ENCODE assay signal across 19 cellular contexts in genomic region chr13:43348397-43348796, GRCh38.
A peak's percentile ranks its signal among the peaks of the same experiment; 100 is the strongest.
DNase-seq lines count a peak whose midpoint lies in the region; ATAC-seq and FAIRE-seq lines count a peak whose summit lies in the region.
"Had no signal": no experiment of that assay in that cellular context is flagged by ENCODE, and none has a peak within 500 bp of the region (broad histone marks: within the 10 kb centered on the region; RNA-seq: fewer than 3 reads in every experiment).

No MANE protein-coding gene starts in this region.

- CTCF ChIA-PET in CD4-positive, alpha-beta memory T cell (lab: Charles Lee; ENCODE audit: partially characterized antibody), result interaction anchor here (0.8 kb wide), 1 partner anchor 13 kb away, joined by 4 read pairs; no protein-coding TSS in a partner anchor

- no peak for ATAC-seq in HG02763 (IDR thresholded peaks at IDR 0.05; ENCODE audit: unreplicated experiment)
- ATAC-seq: K562; right lobe of liver; stimulated activated memory B cell treated with anti-CD40 and anti-IgM and Interleukin-4, amounts not matched to agents 10 μg/mL and 1 μg/mL and 100 μg/mL, for 72 hours had no signal

- no peaks in the 10 kb centered on the region for H3K27me3 ChIP-seq in CD4-positive, alpha-beta memory T cell (ENCODE audit: insufficient read depth, low read length)
- H3K27me3 ChIP-seq: right lobe of liver had no signal

- peaks cover 4% of the 10 kb centered on the region in 2 donors for H3K27me3 Mint-ChIP-seq in CD4-positive, alpha-beta memory T cell

- FAIRE-seq in HTR-8/SVneo (lab: Jason Lieb, UNC), result no peak
- FAIRE-seq: endometrium, GM12892, K562 had no signal

- DNase-seq in HK-2 (ENCODE audit: unreplicated experiment) (peak; percentile 1), RKO (ENCODE audit: low spot score) (peak; percentile 56), dermis blood vessel endothelial cell (peak; percentile 51), pulmonary artery endothelial cell (ENCODE audit: low read depth, low spot score) (peak; percentile 46), HTR-8/SVneo (ENCODE audit: insufficient read length, low spot score) (no peak)
- no peak for DNase-seq in CD4-positive, alpha-beta memory T cell
- DNase-seq: C1 segment of cervical spinal cord; DND-41; NCI-H2029; NCI-H774; right lobe of liver; stimulated activated CD4-positive, alpha-beta T cell treated with anti-CD3 and anti-CD28 coated beads, Interleukin-4, amount 100 ng/mL, for 4 hours; WERI-Rb-1 had no signal

- H3K4me1 Mint-ChIP-seq in CD4-positive, alpha-beta memory T cell, result peaks cover 0 to 2% (median 0%) of the 10 kb centered on the region in 4 donors
- H3K4me1 Mint-ChIP-seq: stimulated activated memory B cell treated with anti-CD40 and anti-IgM and Interleukin-4, amounts not matched to agents 10 μg/mL and 1 μg/mL and 100 μg/mL, for 72 hours had no signal

- H3K36me3 Mint-ChIP-seq in CD4-positive, alpha-beta memory T cell, result no peaks in the 10 kb centered on the region
- H3K36me3 Mint-ChIP-seq: stimulated activated memory B cell treated with anti-CD40 and anti-IgM and Interleukin-4, amounts not matched to agents 10 μg/mL and 1 μg/mL and 100 μg/mL, for 72 hours had no signal

- H3K9me3 Mint-ChIP-seq in CD4-positive, alpha-beta memory T cell, result no peaks in the 10 kb centered on the region
- H3K9me3 Mint-ChIP-seq: stimulated activated memory B cell treated with anti-CD40 and anti-IgM and Interleukin-4, amounts not matched to agents 10 μg/mL and 1 μg/mL and 100 μg/mL, for 72 hours had no signal

- H3K27ac ChIP-seq in CD4-positive, alpha-beta memory T cell (ENCODE audit: low read depth, low read length), result no peak overlapping the region
- H3K27ac ChIP-seq: right lobe of liver, WERI-Rb-1 had no signal

- no peak overlapping the region for H3K4me3 Mint-ChIP-seq in CD4-positive, alpha-beta memory T cell
- H3K4me3 Mint-ChIP-seq: nephron; stimulated activated memory B cell treated with anti-CD40 and anti-IgM and Interleukin-4, amounts not matched to agents 10 μg/mL and 1 μg/mL and 100 μg/mL, for 72 hours had no signal

- no peaks in the 10 kb centered on the region for H3K36me3 ChIP-seq in CD4-positive, alpha-beta memory T cell (ENCODE audit: insufficient read depth, low read length)
- H3K36me3 ChIP-seq: right lobe of liver, WERI-Rb-1 had no signal

- no peak overlapping the region for H3K27ac Mint-ChIP-seq in CD4-positive, alpha-beta memory T cell
- H3K27ac Mint-ChIP-seq: stimulated activated memory B cell treated with anti-CD40 and anti-IgM and Interleukin-4, amounts not matched to agents 10 μg/mL and 1 μg/mL and 100 μg/mL, for 72 hours had no signal

- no peaks in the 10 kb centered on the region for H3K9me3 ChIP-seq in CD4-positive, alpha-beta memory T cell (ENCODE audit: control insufficient read depth in 1 of 2, low read length in 2 of 2)
- H3K9me3 ChIP-seq: right lobe of liver had no signal

- POLR2A ChIA-PET in CD4-positive, alpha-beta memory T cell (lab: Charles Lee; ENCODE audit: partially characterized antibody), result no interaction called here

- intact Hi-C loops in CD4-positive, alpha-beta memory T cell (cut with micrococcal nuclease), result no loop called here

- H3K4me1 ChIP-seq in CD4-positive, alpha-beta memory T cell (ENCODE audit: insufficient read depth, low read length), result no peaks in the 10 kb centered on the region
- H3K4me1 ChIP-seq: right lobe of liver had no signal

- H3K4me3 ChIP-seq in CD4-positive, alpha-beta memory T cell (ENCODE audit: low read length in 2 of 2), result no peak overlapping the region
- H3K4me3 ChIP-seq: K562, right lobe of liver had no signal

Comparison
In these comparisons a context has a peak if more than half of its experiments do, and no peak if none do; other contexts are left out.
1. DNase-seq: peak in HK-2 (single experiment), RKO (single experiment), dermis blood vessel endothelial cell (single experiment) and pulmonary artery endothelial cell (single experiment); none in HTR-8/SVneo (single experiment) and CD4-positive, alpha-beta memory T cell (0 of 5).